ENCODE assay signal across 21 cellular contexts in genomic region chr7:17985473-17986239, GRCh38. TPM values are rescaled to one million over a fixed set of nuclear protein-coding genes. Genes with fewer than 3 reads are reported as not detected.
"Had no signal": no experiment of that assay in that cellular context is flagged by ENCODE, and none has a peak within 500 bp of the region (broad histone marks: within the 10 kb centered on the region; RNA-seq: fewer than 3 reads in every experiment).

No MANE protein-coding gene starts in this region.

- DNase-seq: activated CD4-positive, alpha-beta T cell treated with anti-CD3 and anti-CD28 coated beads, Interleukin-2, amount 50 U/mL, for 48 hours; activated CD4-positive, CD25-positive, alpha-beta regulatory T cell treated with anti-CD3 and anti-CD28 coated beads, Interleukin-2, amount 50 U/mL, for 72 hours; activated gamma-delta T cell; activated naive CD8-positive, alpha-beta T cell treated with anti-CD3 and anti-CD28 coated beads, Interleukin-2, amount 10 ng/mL, durations not matched to agents 7 days and 5 days; activated T-cell treated with anti-CD3 and anti-CD28 coated beads, Interleukin-2, amount 50 U/mL, for 48 hours; anterior cingulate cortex; dorsolateral prefrontal cortex; esophagus squamous epithelium; gastrocnemius medialis; natural killer cell; right cardiac atrium; spleen; stimulated activated CD4-positive, alpha-beta T cell treated with anti-CD3 and anti-CD28 coated beads, Interleukin-1b, Interleukin-23, amount 100 ng/mL, for 48 hours; SW 1271; trophoblast cell had no signal

- H3K4me3 Mint-ChIP-seq: activated naive CD8-positive, alpha-beta T cell treated with anti-CD3 and anti-CD28 coated beads, Interleukin-2, amount 10 ng/mL, durations not matched to agents 7 days and 5 days; natural killer cell; stimulated activated memory B cell treated with anti-CD40 and anti-IgM and Interleukin-4, amounts not matched to agents 10 μg/mL and 1 μg/mL and 100 μg/mL, for 72 hours; T-helper 2 cell treated with Interferon-gamma antibody and Interleukin-4, amounts not matched to agents 5 μg/mL and 100 μg/mL, for 36 hours had no signal

- H3K4me1 Mint-ChIP-seq: activated naive CD8-positive, alpha-beta T cell treated with anti-CD3 and anti-CD28 coated beads, Interleukin-2, amount 10 ng/mL, durations not matched to agents 7 days and 5 days; natural killer cell had no signal

- ATAC-seq: gastrocnemius medialis; natural killer cell; right cardiac atrium; stimulated activated memory B cell treated with anti-CD40 and anti-IgM and Interleukin-4, amounts not matched to agents 10 μg/mL and 1 μg/mL and 100 μg/mL, for 72 hours had no signal

- H3K4me1 ChIP-seq: esophagus squamous epithelium, gastrocnemius medialis had no signal

- H3K9me3 Mint-ChIP-seq: activated naive CD8-positive, alpha-beta T cell treated with anti-CD3 and anti-CD28 coated beads, Interleukin-2, amount 10 ng/mL, durations not matched to agents 7 days and 5 days; stimulated activated memory B cell treated with anti-CD40 and anti-IgM and Interleukin-4, amounts not matched to agents 10 μg/mL and 1 μg/mL and 100 μg/mL, for 72 hours; T-helper 2 cell treated with Interferon-gamma antibody and Interleukin-4, amounts not matched to agents 5 μg/mL and 100 μg/mL, for 36 hours had no signal

- H3K27me3 Mint-ChIP-seq: stimulated activated memory B cell treated with anti-CD40 and anti-IgM and Interleukin-4, amounts not matched to agents 10 μg/mL and 1 μg/mL and 100 μg/mL, for 72 hours had no signal

- H3K27ac ChIP-seq: dorsolateral prefrontal cortex, esophagus squamous epithelium, gastrocnemius medialis, spleen had no signal

- H3K9me3 ChIP-seq: esophagus squamous epithelium, gastrocnemius medialis had no signal

- H3K36me3 ChIP-seq: esophagus squamous epithelium, gastrocnemius medialis, spleen had no signal

- H3K27me3 ChIP-seq: dorsolateral prefrontal cortex, esophagus squamous epithelium, gastrocnemius medialis, spleen had no signal

- H3K36me3 Mint-ChIP-seq: activated naive CD8-positive, alpha-beta T cell treated with anti-CD3 and anti-CD28 coated beads, Interleukin-2, amount 10 ng/mL, durations not matched to agents 7 days and 5 days; natural killer cell; stimulated activated memory B cell treated with anti-CD40 and anti-IgM and Interleukin-4, amounts not matched to agents 10 μg/mL and 1 μg/mL and 100 μg/mL, for 72 hours had no signal

- H3K27ac Mint-ChIP-seq: activated naive CD8-positive, alpha-beta T cell treated with anti-CD3 and anti-CD28 coated beads, Interleukin-2, amount 10 ng/mL, durations not matched to agents 7 days and 5 days; natural killer cell; stimulated activated memory B cell treated with anti-CD40 and anti-IgM and Interleukin-4, amounts not matched to agents 10 μg/mL and 1 μg/mL and 100 μg/mL, for 72 hours; T-helper 2 cell treated with Interferon-gamma antibody and Interleukin-4, amounts not matched to agents 5 μg/mL and 100 μg/mL, for 36 hours had no signal

- H3K4me3 ChIP-seq: dorsolateral prefrontal cortex, esophagus squamous epithelium, gastrocnemius medialis, spleen had no signal

RNA-seq across cellular contexts. Expression of gene PRPS1L1, which starts 42.0 kb away (rescaled TPM):
- total RNA-seq: activated naive CD8-positive, alpha-beta T cell treated with anti-CD3 and anti-CD28 coated beads, Interleukin-2, amount 10 ng/mL, durations not matched to agents 7 days and 5 days; chondrocyte; esophagus squamous epithelium; gastrocnemius medialis; lung microvascular endothelial cell; natural killer cell; posterior vena cava; right cardiac atrium; spleen; subcutaneous adipose tissue had no signal
- polyA plus RNA-seq: right cardiac atrium, spleen had no signal
